In the genomic region with DNA sequence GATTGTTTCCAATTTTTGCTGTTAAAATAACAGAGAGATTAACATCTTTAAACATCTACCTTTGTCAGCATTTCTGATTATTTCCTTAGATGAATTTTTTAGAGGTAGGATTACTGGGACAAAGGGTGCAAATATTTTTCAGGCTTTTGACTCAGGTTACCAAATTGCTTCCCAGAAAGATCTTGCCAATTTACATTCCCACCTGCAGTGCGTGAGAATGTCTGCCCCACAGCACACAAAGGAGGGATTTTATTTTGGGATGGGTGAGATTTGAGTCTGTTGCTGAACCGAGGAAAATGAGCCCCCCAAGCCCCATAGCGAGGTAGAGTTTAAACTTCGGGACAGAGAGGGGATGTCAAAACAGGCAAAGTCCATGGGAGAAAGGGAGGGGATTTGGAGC, we compare ENCODE assay signal across 1 cellular context.
TF ChIP-seq lines count a peak whose summit lies in the region.

No MANE protein-coding gene starts in this region.

TF ChIP-seq in HEK293, 187 proteins besides CTCF, POLR2A, EP300 and RAD21 (continued from another document):
- TF ChIP-seq, protein P1, sequence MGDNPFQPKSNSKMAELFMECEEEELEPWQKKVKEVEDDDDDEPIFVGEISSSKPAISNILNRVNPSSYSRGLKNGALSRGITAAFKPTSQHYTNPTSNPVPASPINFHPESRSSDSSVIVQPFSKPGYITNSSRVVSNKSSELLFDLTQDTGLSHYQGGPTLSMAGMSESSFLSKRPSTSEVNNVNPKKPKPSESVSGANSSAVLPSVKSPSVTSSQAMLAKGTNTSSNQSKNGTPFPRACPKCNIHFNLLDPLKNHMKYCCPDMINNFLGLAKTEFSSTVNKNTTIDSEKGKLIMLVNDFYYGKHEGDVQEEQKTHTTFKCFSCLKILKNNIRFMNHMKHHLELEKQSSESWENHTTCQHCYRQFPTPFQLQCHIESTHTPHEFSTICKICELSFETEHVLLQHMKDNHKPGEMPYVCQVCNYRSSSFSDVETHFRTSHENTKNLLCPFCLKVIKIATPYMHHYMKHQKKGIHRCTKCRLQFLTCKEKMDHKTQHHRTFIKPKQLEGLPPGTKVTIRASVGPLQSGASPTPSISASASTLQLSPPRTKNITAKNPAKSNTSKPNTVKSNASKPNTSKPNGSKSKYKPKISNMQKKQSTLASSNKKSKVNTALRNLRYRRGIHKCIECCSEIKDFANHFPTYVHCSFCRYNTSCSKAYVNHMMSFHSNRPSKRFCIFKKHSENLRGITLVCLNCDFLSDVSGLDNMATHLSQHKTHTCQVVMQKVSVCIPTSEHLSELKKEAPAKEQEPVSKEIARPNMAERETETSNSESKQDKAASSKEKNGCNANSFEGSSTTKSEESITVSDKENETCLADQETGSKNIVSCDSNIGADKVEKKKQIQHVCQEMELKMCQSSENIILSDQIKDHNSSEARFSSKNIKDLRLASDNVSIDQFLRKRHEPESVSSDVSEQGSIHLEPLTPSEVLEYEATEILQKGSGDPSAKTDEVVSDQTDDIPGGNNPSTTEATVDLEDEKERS (tag by site-specific recombination; IDR thresholded peaks at IDR 0.05) = no peak
- TF ChIP-seq RBAK (tag by site-specific recombination; IDR thresholded peaks at IDR 0.05) = no peak
